Comparison of ENCODE assay signal across 8 cellular contexts in genomic region chr5:55694152-55694830, GRCh38. TPM values are rescaled to one million over a fixed set of nuclear protein-coding genes. Genes with fewer than 3 reads are reported as not detected.
DNase-seq lines count a peak whose midpoint lies in the region; ATAC-seq, FAIRE-seq and TF ChIP-seq lines count a peak whose summit lies in the region.
"Had no signal": no experiment of that assay in that cellular context is flagged by ENCODE, and none has a peak within 500 bp of the region (broad histone marks: within the 10 kb centered on the region; RNA-seq: fewer than 3 reads in every experiment).

No MANE protein-coding gene starts in this region.

- TF ChIP-seq EP300 in GM12878 (IDR thresholded peaks at IDR 0.05; ENCODE audit: borderline replicate concordance in 1 of 2, control insufficient read depth in 1 of 2, low read depth in 2 of 2, low read length in 2 of 2) = no peak

- no peaks in the 10 kb centered on the region; the same call in 2 of the 3 replicates for H3K9me3 ChIP-seq in GM12878 (replicated peaks; ENCODE audit: control insufficient read depth, insufficient read depth, low read length)

- H3K27me3 ChIP-seq in GM12878 (replicated peaks in 1 of 2; ENCODE audit: control insufficient read depth in 2 of 2, insufficient read depth in 2 of 2, low read length in 1 of 2) = no peaks in the 10 kb centered on the region

- ATAC-seq in GM12878 (peak; percentile 68), GM18498 (IDR thresholded peaks at IDR 0.05; ENCODE audit: unreplicated experiment) (no peak), HG03097 (IDR thresholded peaks at IDR 0.05; ENCODE audit: low FRiP score, unreplicated experiment) (no peak), GM18511 (IDR thresholded peaks at IDR 0.05; ENCODE audit: unreplicated experiment) (no peak)

- H3K27ac ChIP-seq in GM12878 (ENCODE audit: control insufficient read depth, insufficient read depth) = no peak overlapping the region

- no peak overlapping the region for H3K9ac ChIP-seq in GM12878 (ENCODE audit: control insufficient read depth, insufficient read depth, low read length)

- TF ChIP-seq CTCF in GM12864 (IDR thresholded peaks at IDR 0.05; ENCODE audit: low read depth, low read length, missing control alignments) = peak; percentile 56
- TF ChIP-seq CTCF in GM12878 (IDR thresholded peaks at IDR 0.05 in 2 of 3, conservative IDR thresholded peaks at IDR 0.05 in 1 of 3; ENCODE audit: control insufficient read depth in 2 of 3, extremely low read depth in 1 of 3, insufficient read depth in 1 of 3, low read depth in 3 of 3, low read length in 3 of 3) = peak; percentile 51 to 59 (median 52); a peak in 5 of 6 replicates

- H4K20me1 ChIP-seq in GM12878 (ENCODE audit: control insufficient read depth, insufficient read depth) = no peaks in the 10 kb centered on the region

- in situ Hi-C loops in GM12878 (cut with MboI) = no loop called here

- TF ChIP-seq RAD21 in GM12878 (IDR thresholded peaks at IDR 0.05; ENCODE audit: insufficient read depth, low read depth, low read length) = peak; percentile 78

- FAIRE-seq in GM12878 (lab: Jason Lieb, UNC) = peak; percentile 92

- 0 out of 2 replicates have a peak, but pooled peaks cover 3% of the 10 kb centered on the region for H3K4me1 ChIP-seq in GM12878 (ENCODE audit: control insufficient read depth, insufficient read depth, low read length)

- no peaks in the 10 kb centered on the region for H3K79me2 ChIP-seq in GM12878 (ENCODE audit: control insufficient read depth, insufficient read depth, low read length)

- CTCF ChIA-PET in GM12878 (lab: Yijun Ruan, JAX) = interaction anchor here (0.7 to 1.9 kb wide), 3 partner anchors 288 to 450 kb away, joined by 3 to 7 read pairs (median 3); no protein-coding TSS in a partner anchor

- RAD21 ChIA-PET in GM12878 (lab: Charles Lee; ENCODE audit: unreplicated experiment) = interaction anchor here (0.7 kb wide), 1 partner anchor 230 kb away, joined by 3 read pairs; no protein-coding TSS in a partner anchor

- no TSS peak for BruUV-seq in GM12878 (replicated peaks; lab: Mats Ljungman, UMichigan)

- intact Hi-C loops in GM12878 (cut with micrococcal nuclease; ENCODE audit: unreplicated experiment) = loop anchor here (1.0 to 10.0 kb wide), 5 partner anchors 159 to 508 kb away; partner anchors contain the start of genes MCIDAS and PLPP1

- SMC1A ChIA-PET in GM12878 (lab: Charles Lee; ENCODE audit: uncharacterized antibody, unreplicated experiment) = interaction anchor here (0.6 kb wide), 1 partner anchor 450 kb away, joined by 3 read pairs; no protein-coding TSS in a partner anchor

- H3K4me2 ChIP-seq in GM12878 (ENCODE audit: control insufficient read depth, insufficient read depth) = no peak overlapping the region

- WGBS in GM12878 (ENCODE audit: insufficient coverage, insufficient replicate concordance, low lambda C conversion rate, missing lambda C conversion rate) = 40% methylated on average over 3 of the region's 3 CpGs

- H3K4me3 ChIP-seq in GM12864 (ENCODE audit: low read depth, low read length) (no peak overlapping the region), GM12878 (no peak overlapping the region)

- no peak for TF ChIP-seq POLR2A in GM12878 (IDR thresholded peaks at IDR 0.05; ENCODE audit: low read depth, low read length)

- DNase-seq in GM12864 (ENCODE audit: low read depth) (no peak), MV-4-11 (lab: John Stamatoyannopoulos, UW) (peak; percentile 58), GM12878 (ENCODE audit: low read depth, low spot score) (no peak), myocyte (ENCODE audit: low read depth) (peak; percentile 29)
- DNase-seq: naive B cell had no signal

- no peak overlapping the region for H2AFZ ChIP-seq in GM12878 (ENCODE audit: control insufficient read depth, low read depth, low read length)

- no peaks in the 10 kb centered on the region; a peak in 1 of 4 replicates for H3K36me3 ChIP-seq in GM12878 (ENCODE audit: control insufficient read depth in 2 of 2, insufficient read depth in 2 of 2, low read length in 1 of 2)

- POLR2A ChIA-PET in GM12878 (lab: Charles Lee) = no interaction called here

TF ChIP-seq in GM12878, 131 proteins besides CTCF, POLR2A, EP300 and RAD21:
- TF ChIP-seq SMC3 (IDR thresholded peaks at IDR 0.05; ENCODE audit: borderline replicate concordance, low read length) = peak; percentile 43; the same call in 1 of the 2 replicates
- TF ChIP-seq, protein P1, sequence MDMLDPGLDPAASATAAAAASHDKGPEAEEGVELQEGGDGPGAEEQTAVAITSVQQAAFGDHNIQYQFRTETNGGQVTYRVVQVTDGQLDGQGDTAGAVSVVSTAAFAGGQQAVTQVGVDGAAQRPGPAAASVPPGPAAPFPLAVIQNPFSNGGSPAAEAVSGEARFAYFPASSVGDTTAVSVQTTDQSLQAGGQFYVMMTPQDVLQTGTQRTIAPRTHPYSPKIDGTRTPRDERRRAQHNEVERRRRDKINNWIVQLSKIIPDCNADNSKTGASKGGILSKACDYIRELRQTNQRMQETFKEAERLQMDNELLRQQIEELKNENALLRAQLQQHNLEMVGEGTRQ (IDR thresholded peaks at IDR 0.05; ENCODE audit: borderline replicate concordance, low read depth, low read length) = no peak

RNA-seq across cellular contexts. Expression of gene SLC38A9, which starts 17.8 kb away (rescaled TPM):
- total RNA-seq in GM12878 (2013; cell fraction: nucleolus; rRNA removed) = 143 and 148 TPM in 2 replicates
- 32.1 and 40.8 TPM in 2 replicates for total RNA-seq in GM12878 (2014; rRNA removed)
- total RNA-seq in GM12878 (2014; rRNA removed; fragmentation: Illumina TruSeq; extraction: Trizol) = 35.1 and 37.9 TPM in 2 replicates
- total RNA-seq in GM12878 (2021) = 16.5 and 20.0 TPM in 2 replicates
- 7.2 TPM for polyA plus RNA-seq in GM12878 (2011; ENCODE audit: low read depth)
- polyA plus RNA-seq in GM12878 (2011; rRNA removed) = 26.4 and 35.2 TPM in 2 replicates
- polyA plus RNA-seq in GM12878 (2011; cell fraction: cytosol; rRNA removed) = 9.0 and 10.0 TPM in 2 replicates
- 21.1 and 21.7 TPM in 2 replicates for polyA plus RNA-seq in GM12878 (2011; cell fraction: nucleus; rRNA removed)
- 8.7 and 12.2 TPM in 2 replicates for polyA plus RNA-seq in GM12878 (2012)
- polyA plus RNA-seq in GM12878 (2014; fragmentation: Illumina TruSeq; extraction: Trizol) = 26.8 and 44.1 TPM in 2 replicates
- polyA plus RNA-seq in GM12878 (2014; fragmentation: Nextera tagmentation; extraction: Ambion mirVana) = 10 to 100 TPM in 1 of 2 experiments, 1 to 10 TPM in 1; 8.5 to 17.4 TPM
- 15.5 and 17.4 TPM in 2 replicates for polyA plus RNA-seq in GM12878 (2014; rRNA removed)
- 10 to 100 TPM; 21.9 to 24.0 TPM for polyA plus RNA-seq in GM12878 (2016; fragmentation: Nextera tagmentation; extraction: Ambion mirVana)
- polyA minus RNA-seq in GM12878 (2011; rRNA and poly(A)+ RNA removed) = 23.2 and 30.1 TPM in 2 replicates
- 7.2 and 10.7 TPM in 2 replicates for polyA minus RNA-seq in GM12878 (2011; cell fraction: cytosol; rRNA and poly(A)+ RNA removed)
- polyA minus RNA-seq in GM12878 (2011; cell fraction: nucleus; rRNA and poly(A)+ RNA removed) = 27.0 and 30.7 TPM in 2 replicates
- 14.7 and 15.2 TPM in 2 replicates for total RNA-seq in myocyte
- 10.0 TPM for polyA plus RNA-seq in myocyte (2012)

RNA-seq across cellular contexts. Expression of gene DDX4, which starts 43.6 kb away (rescaled TPM):
- total RNA-seq in GM12878 (2013; cell fraction: nucleolus; rRNA removed) = 1.0 TPM in 1 of 2 replicates, not detected in the other
- 0.27 TPM in 1 of 2 replicates, not detected in the other for total RNA-seq in GM12878 (2014; rRNA removed)
- not detected in 2 replicates for total RNA-seq in GM12878 (2014; rRNA removed; fragmentation: Illumina TruSeq; extraction: Trizol)
- 0.36 TPM in 1 of 2 replicates, not detected in the other for total RNA-seq in GM12878 (2021)
- not detected for polyA plus RNA-seq in GM12878 (2011; ENCODE audit: low read depth)
- polyA plus RNA-seq in GM12878 (2011; rRNA removed) = 0.08 and 0.12 TPM in 2 replicates
- polyA plus RNA-seq in GM12878 (2011; cell fraction: cytosol; rRNA removed) = 0.05 TPM in 1 of 2 replicates, not detected in the other
- polyA plus RNA-seq in GM12878 (2011; cell fraction: nucleus; rRNA removed) = 0.12 and 0.34 TPM in 2 replicates
- 0.07 and 0.09 TPM in 2 replicates for polyA plus RNA-seq in GM12878 (2012)
- 0.10 TPM in 1 of 2 replicates, not detected in the other for polyA plus RNA-seq in GM12878 (2014; fragmentation: Illumina TruSeq; extraction: Trizol)
- under 1 TPM; 0.08 to 0.09 TPM for polyA plus RNA-seq in GM12878 (2014; fragmentation: Nextera tagmentation; extraction: Ambion mirVana)
- 0.05 and 0.06 TPM in 2 replicates for polyA plus RNA-seq in GM12878 (2014; rRNA removed)
- polyA plus RNA-seq in GM12878 (2016; fragmentation: Nextera tagmentation; extraction: Ambion mirVana) = not detected
- not detected in 2 replicates for polyA minus RNA-seq in GM12878 (2011; rRNA and poly(A)+ RNA removed)
- polyA minus RNA-seq in GM12878 (2011; cell fraction: cytosol; rRNA and poly(A)+ RNA removed) = not detected in 2 replicates
- not detected in 2 replicates for polyA minus RNA-seq in GM12878 (2011; cell fraction: nucleus; rRNA and poly(A)+ RNA removed)
- total RNA-seq in myocyte = not detected in 2 replicates
- polyA plus RNA-seq in myocyte (2012) = not detected

Comparison
In these comparisons a context has a peak if more than half of its experiments do, and no peak if none do; other contexts are left out.
1. DNase-seq: peak in MV-4-11 (single experiment) and myocyte (single experiment); none in GM12864 (single experiment) and GM12878 (single experiment).